ENCODE assay signal across 8 cellular contexts in genomic region chr9:70602364-70603019, GRCh38.
DNase-seq lines count a peak whose midpoint lies in the region; ATAC-seq and TF ChIP-seq lines count a peak whose summit lies in the region.

No MANE protein-coding gene starts in this region.

- intact Hi-C loops in HCT116 (cut with micrococcal nuclease) = loop anchor here (1.0 to 10.0 kb wide), 6 partner anchors 118 to 630 kb away; partner anchors contain the start of gene KLF9

- H3K9ac ChIP-seq in HCT116 (ENCODE audit: low read length) (no peak overlapping the region), SU-DHL-6 (ENCODE audit: low read length) (no peak overlapping the region; the same call in 1 of the 2 replicates)

- peak; percentile 92 for TF ChIP-seq RAD21 in HCT116 (IDR thresholded peaks at IDR 0.05; ENCODE audit: low read depth)

- H4K20me1 ChIP-seq in HCT116 (ENCODE audit: insufficient read depth) (no peaks in the 10 kb centered on the region), SU-DHL-6 (ENCODE audit: low read depth, low read length) (no peaks in the 10 kb centered on the region)

- RAD21 ChIA-PET in HCT116 (lab: Charles Lee; ENCODE audit: low non-redundant PET in 1 of 2, low total read pairs in 2 of 2, uncharacterized antibody in 2 of 2, unreplicated experiment in 2 of 2) = interaction anchor here (0.7 to 1.4 kb wide), 13 partner anchors 11 to 631 kb away, joined by 3 to 6 read pairs (median 3); no protein-coding TSS in a partner anchor

- CTCF ChIA-PET in HCT116 (lab: Charles Lee) = interaction anchor here (0.6 to 1.7 kb wide), 24 partner anchors 9 to 1180 kb away, joined by 3 to 33 read pairs (median 4); partner anchors contain the start of gene KLF9

- H3K9me2 ChIP-seq in HCT116 (ENCODE audit: insufficient read depth) (no peaks in the 10 kb centered on the region), SU-DHL-6 (replicated peaks; ENCODE audit: insufficient read depth, low read length) (no peaks in the 10 kb centered on the region)

- H2AFZ ChIP-seq in HCT116 (ENCODE audit: low read depth, low read length, poor library complexity, severe bottlenecking) (no peak overlapping the region), SU-DHL-6 (ENCODE audit: low read depth, low read length, severe bottlenecking) (peak overlapping the region; percentile 29)

- H3K4me3 ChIP-seq in GM12865 (ENCODE audit: low read depth, low read length) = no peak overlapping the region
- H3K4me3 ChIP-seq in HCT116 (replicated peaks in 1 of 2; ENCODE audit: low read depth in 1 of 2, low read length in 2 of 2) = no peak overlapping the region
- no peak overlapping the region for H3K4me3 ChIP-seq in NB4 (ENCODE audit: low read depth, low read length)
- H3K4me3 ChIP-seq in SU-DHL-6 (ENCODE audit: insufficient read depth, low read length, poor library complexity, severe bottlenecking) = no peak overlapping the region
- H3K4me3 ChIP-seq in astrocyte of the spinal cord (ENCODE audit: low read depth, low read length) = no peak overlapping the region
- no peak overlapping the region for H3K4me3 ChIP-seq in retinal pigment epithelial cell (ENCODE audit: low read length)

- H3K4me2 ChIP-seq in HCT116 (ENCODE audit: low read length) (no peak overlapping the region), SU-DHL-6 (ENCODE audit: low read depth, low read length, poor library complexity, severe bottlenecking) (peak overlapping the region; percentile 13)

- no peaks in the 10 kb centered on the region for H3K4me1 ChIP-seq in HCT116 (ENCODE audit: control insufficient read depth in 1 of 2, insufficient read depth in 2 of 2, low read length in 2 of 2)

- H3K27me3 ChIP-seq in HCT116 (ENCODE audit: insufficient read depth, low read length) (no peaks in the 10 kb centered on the region), SU-DHL-6 (ENCODE audit: low read length) (no peaks in the 10 kb centered on the region)

- H3K9me3 ChIP-seq in HCT116 (ENCODE audit: control insufficient read depth in 1 of 2, insufficient read depth in 1 of 2, low read depth in 1 of 2, low read length in 2 of 2) (no peaks in the 10 kb centered on the region), SU-DHL-6 (ENCODE audit: insufficient read depth, low read length) (no peaks in the 10 kb centered on the region)

- peak; percentile 98 for ATAC-seq in HCT116

- H3K36me3 ChIP-seq in HCT116 (ENCODE audit: control insufficient read depth in 1 of 2, insufficient read depth in 2 of 2, low read length in 2 of 2) (no peaks in the 10 kb centered on the region), SU-DHL-6 (ENCODE audit: low read length) (no peaks in the 10 kb centered on the region)

- BruUV-seq in HCT116 (replicated peaks; lab: Mats Ljungman, UMichigan) = no TSS peak

- POLR2A ChIA-PET in HCT116 (lab: Charles Lee) = interaction anchor here (0.8 to 1.2 kb wide), 4 partner anchors 182 to 263 kb away, joined by 3 to 4 read pairs (median 4); partner anchors contain the start of gene KLF9

- in situ Hi-C loops in astrocyte of the spinal cord (cut with HindIII; ENCODE audit: low sequenced_read_pairs) = no loop called here

- H3F3A ChIP-seq in SU-DHL-6 (ENCODE audit: insufficient read depth) = no peaks in the 10 kb centered on the region

- DNase-seq in GM12865 (ENCODE audit: low read depth) (peak; percentile 65), HCT116 (ENCODE audit: low read depth, low spot score) (peak; percentile 65), NB4 (ENCODE audit: low read depth) (peak; percentile 62), astrocyte of the spinal cord (ENCODE audit: low read depth, low spot score) (peak; percentile 90), hippocampal formation (lab: John Stamatoyannopoulos, UW) (peak; percentile 48 to 93), retinal pigment epithelial cell (ENCODE audit: low read depth) (peak; percentile 77), NK-92 (lab: John Stamatoyannopoulos, UW; ENCODE audit: unreplicated experiment) (no peak)

- no peak overlapping the region for H3K27ac ChIP-seq in HCT116 (ENCODE audit: low read depth, low read length)
- H3K27ac ChIP-seq in SU-DHL-6 (ENCODE audit: low read depth, low read length) = peak overlapping the region; percentile 20; the same call in 1 of the 2 replicates

- no peaks in the 10 kb centered on the region for H3K79me2 ChIP-seq in HCT116 (ENCODE audit: insufficient read depth, low read length)
- H3K79me2 ChIP-seq in SU-DHL-6 (ENCODE audit: insufficient read depth, low read length) = no peaks in the 10 kb centered on the region

- peak; percentile 63 for TF ChIP-seq CTCF in GM12865 (IDR thresholded peaks at IDR 0.05; ENCODE audit: insufficient read depth, low read depth, low read length, missing control alignments)
- peak; percentile 62 to 83 (median 73); a peak in 5 of 6 replicates for TF ChIP-seq CTCF in HCT116 (IDR thresholded peaks at IDR 0.05 in 2 of 3, conservative IDR thresholded peaks at IDR 0.05 in 1 of 3; ENCODE audit: borderline replicate concordance in 1 of 3, insufficient read depth in 1 of 3, low read depth in 2 of 3, low read length in 2 of 3)
- TF ChIP-seq CTCF in NB4 (IDR thresholded peaks at IDR 0.05; ENCODE audit: low read depth, low read length) = peak; percentile 38
- peak; percentile 53 for TF ChIP-seq CTCF in SU-DHL-6 (IDR thresholded peaks at IDR 0.05; ENCODE audit: insufficient read depth, low read length, poor library complexity, severe bottlenecking)
- TF ChIP-seq CTCF in astrocyte of the spinal cord (IDR thresholded peaks at IDR 0.05; ENCODE audit: low read depth, low read length) = peak; percentile 71
- peak; percentile 70 for TF ChIP-seq CTCF in retinal pigment epithelial cell (conservative IDR thresholded peaks at IDR 0.05; ENCODE audit: low read depth, low read length)

- TF ChIP-seq POLR2A in HCT116 (IDR thresholded peaks at IDR 0.05; ENCODE audit: borderline replicate concordance, extremely low read depth, insufficient read depth, insufficient read length) (no peak), NB4 (IDR thresholded peaks at IDR 0.05; ENCODE audit: extremely low read depth, insufficient read length) (no peak)

TF ChIP-seq in HCT116, 20 proteins besides CTCF, POLR2A, EP300 and RAD21:
- TF ChIP-seq EZH2phosphoT487 (IDR thresholded peaks at IDR 0.05; ENCODE audit: borderline replicate concordance) (no peak), MAX (IDR thresholded peaks at IDR 0.05) (no peak), SIN3A (IDR thresholded peaks at IDR 0.05; ENCODE audit: low read depth) (no peak), FOSL1 (IDR thresholded peaks at IDR 0.05; ENCODE audit: low read depth) (no peak), SP1 (IDR thresholded peaks at IDR 0.05; ENCODE audit: low read depth) (no peak), TCF7L2 (IDR thresholded peaks at IDR 0.05; ENCODE audit: borderline replicate concordance, extremely low read depth, insufficient read depth, insufficient read length) (no peak), ZNF274 (IDR thresholded peaks at IDR 0.05; ENCODE audit: low read depth, low read length) (no peak), EZH2 (IDR thresholded peaks at IDR 0.05) (no peak), EGR1 (IDR thresholded peaks at IDR 0.05; ENCODE audit: low read depth) (no peak), CBX3 (IDR thresholded peaks at IDR 0.05; ENCODE audit: low read depth) (no peak), CEBPB (IDR thresholded peaks at IDR 0.05; ENCODE audit: low read depth) (no peak), ZBTB33 (IDR thresholded peaks at IDR 0.05; ENCODE audit: extremely low read depth, insufficient replicate concordance, low read length) (no peak), ELF1 (IDR thresholded peaks at IDR 0.05; ENCODE audit: borderline replicate concordance, low read depth) (no peak), POLR2AphosphoS5 (IDR thresholded peaks at IDR 0.05; ENCODE audit: low read depth, low read length) (no peak), JUND (IDR thresholded peaks at IDR 0.05) (no peak), ATF3 (IDR thresholded peaks at IDR 0.05) (no peak), SRF (IDR thresholded peaks at IDR 0.05; ENCODE audit: low read depth) (no peak)
